21 cellular contexts compared by ENCODE assay signal in genomic region chr5:1490360-1490759, GRCh38. TPM values are rescaled to one million over a fixed set of nuclear protein-coding genes. Genes with fewer than 3 reads are reported as not detected.
DNase-seq lines count a peak whose midpoint lies in the region; ATAC-seq, FAIRE-seq and TF ChIP-seq lines count a peak whose summit lies in the region.
"Had no signal": no experiment of that assay in that cellular context is flagged by ENCODE, and none has a peak within 500 bp of the region (broad histone marks: within the 10 kb centered on the region; RNA-seq: fewer than 3 reads in every experiment).

No MANE protein-coding gene starts in this region.

- POLR2A ChIA-PET in OCI-LY7 (lab: Charles Lee): interaction anchor here (1.3 kb wide), 1 partner anchor 13 kb away, joined by 5 read pairs; no protein-coding TSS in a partner anchor

- H3K9me3 Mint-ChIP-seq in HFFc6 (no peaks in the 10 kb centered on the region), memory B cell (no peaks in the 10 kb centered on the region)
- H3K9me3 Mint-ChIP-seq: mesothelial cell of epicardium had no signal

- peaks cover 16% of the 10 kb centered on the region for H3K36me3 Mint-ChIP-seq in HFFc6 (ENCODE audit: low read depth)
- H3K36me3 Mint-ChIP-seq in memory B cell: peaks cover 23% of the 10 kb centered on the region

- H3K79me2 ChIP-seq in OCI-LY7 (ENCODE audit: insufficient read depth, low read depth, low read length): no peaks in the 10 kb centered on the region

- no peak overlapping the region for H2AFZ ChIP-seq in OCI-LY7 (ENCODE audit: low read length)

- DNase-seq in GM06990 (ENCODE audit: extremely low read depth, insufficient read length): peak; percentile 69
- DNase-seq in HFFc6: no peak
- DNase-seq in OCI-LY7 (ENCODE audit: low spot score): peak; percentile 20
- no peak for DNase-seq in memory B cell (ENCODE audit: low spot score in 2 of 2)
- DNase-seq in SK-N-DZ (ENCODE audit: low spot score): no peak
- DNase-seq in psoas muscle: no peak
- DNase-seq in RCC 7860 (ENCODE audit: low spot score): no peak
- DNase-seq: activated CD8-positive, alpha-beta memory T cell treated with anti-CD3 and anti-CD28 coated beads for 24 hours; activated effector memory CD4-positive, alpha-beta T cell treated with anti-CD3 and anti-CD28 coated beads, Interleukin-2, amount 50 U/mL, for 16 hours; amniotic stem cell; caudate nucleus; hippocampal formation; kidney glomerular epithelial cell; NCI-H187; NCI-H446 treated with DMSO at 0.1 percent for 48 hours; PC-3 had no signal

- H3K4me3 ChIP-seq in GM06990 (replicated peaks; ENCODE audit: low read depth, low read length) (peak overlapping the region; percentile 63), OCI-LY7 (ENCODE audit: low read depth, low read length, poor library complexity, severe bottlenecking) (no peak overlapping the region), psoas muscle (no peak overlapping the region)
- H3K4me3 ChIP-seq: right atrium auricular region had no signal

- H3K9me3 ChIP-seq in OCI-LY7 (ENCODE audit: low read length): no peaks in the 10 kb centered on the region
- H3K9me3 ChIP-seq in psoas muscle: no peaks in the 10 kb centered on the region
- H3K9me3 ChIP-seq: right atrium auricular region had no signal

- H3K36me3 ChIP-seq in GM06990 (ENCODE audit: control insufficient read depth, insufficient read depth, low read length) (peaks cover 36% of the 10 kb centered on the region), OCI-LY7 (ENCODE audit: insufficient read depth, low read length) (peaks cover 92% of the 10 kb centered on the region), psoas muscle (ENCODE audit: insufficient read depth in 1 of 2, low read depth in 1 of 2) (peaks cover 0 to 26% of the 10 kb centered on the region in 2 donors)

- H3K4me1 Mint-ChIP-seq in HFFc6 (ENCODE audit: low read depth) (peaks cover 22% of the 10 kb centered on the region), memory B cell (peaks cover 71% of the 10 kb centered on the region)
- H3K4me1 Mint-ChIP-seq: mesothelial cell of epicardium had no signal

- H3K4me1 ChIP-seq in OCI-LY7 (ENCODE audit: insufficient read depth, low read length, poor library complexity, severe bottlenecking) (peaks cover 45% of the 10 kb centered on the region), psoas muscle (no peaks in the 10 kb centered on the region)
- H3K4me1 ChIP-seq: right atrium auricular region had no signal

- H3K27me3 ChIP-seq in GM06990 (replicated peaks; ENCODE audit: control insufficient read depth, insufficient read depth, low read length) (no peaks in the 10 kb centered on the region), psoas muscle (ENCODE audit: insufficient read depth in 3 of 3, low read length in 2 of 3) (no peaks in the 10 kb centered on the region)
- H3K27me3 ChIP-seq: right atrium auricular region had no signal

- FAIRE-seq in RCC 7860 (lab: Jason Lieb, UNC): no peak
- FAIRE-seq: D721Med, G401.6 had no signal

- H4K20me1 ChIP-seq in OCI-LY7 (ENCODE audit: insufficient read depth, low read length): no peaks in the 10 kb centered on the region

- H3K4me3 Mint-ChIP-seq in HFFc6: no peak overlapping the region
- H3K4me3 Mint-ChIP-seq in memory B cell: peak overlapping the region; percentile 64
- H3K4me3 Mint-ChIP-seq: mesothelial cell of epicardium had no signal

- WGBS in psoas muscle, 3 donors: 87 to 91% (median 87%) methylated on average over 11 of the region's 11 CpGs

- TF ChIP-seq CTCF in GM06990 (IDR thresholded peaks at IDR 0.05; ENCODE audit: insufficient read depth, low read length, poor library complexity, severe bottlenecking): no peak
- no peak for TF ChIP-seq CTCF in HFFc6 (IDR thresholded peaks at IDR 0.05)
- TF ChIP-seq CTCF in OCI-LY7 (conservative IDR thresholded peaks at IDR 0.05; ENCODE audit: low read length): no peak
- no peak for TF ChIP-seq CTCF in psoas muscle (IDR thresholded peaks at IDR 0.05)

- intact Hi-C loops in OCI-LY7 (cut with micrococcal nuclease; ENCODE audit: unreplicated experiment) (no loop called here), psoas muscle (cut with DNase I) (no loop called here)

- ATAC-seq in memory B cell (ENCODE audit: low read depth) (peak; percentile 24), psoas muscle (no peak), HG02763 (IDR thresholded peaks at IDR 0.05; ENCODE audit: unreplicated experiment) (no peak)
- ATAC-seq: PC-3 had no signal

- H3K27ac Mint-ChIP-seq in HFFc6 (peak overlapping the region; percentile 61), memory B cell (peak overlapping the region; percentile 99)
- H3K27ac Mint-ChIP-seq: mesothelial cell of epicardium had no signal

- H3K27ac ChIP-seq in OCI-LY7 (ENCODE audit: low read depth, low read length, poor library complexity, severe bottlenecking): no peak overlapping the region
- no peak overlapping the region for H3K27ac ChIP-seq in psoas muscle
- H3K27ac ChIP-seq: right atrium auricular region had no signal

- CTCF ChIA-PET in OCI-LY7 (lab: Charles Lee; ENCODE audit: unreplicated experiment): interaction anchor here (0.8 kb wide), 1 partner anchor 14 kb away, joined by 3 read pairs; no protein-coding TSS in a partner anchor

- BruUV-seq in OCI-LY7 (replicated peaks; lab: Mats Ljungman, UMichigan): no TSS peak

- no peaks in the 10 kb centered on the region for H3K9me2 ChIP-seq in OCI-LY7 (ENCODE audit: insufficient read depth, low read length)

- H3K4me2 ChIP-seq in OCI-LY7 (ENCODE audit: low read length): no peak overlapping the region

- H3K27me3 Mint-ChIP-seq in HFFc6 (ENCODE audit: insufficient read depth) (peaks cover 1% of the 10 kb centered on the region; the same call in 1 of the 2 replicates), memory B cell (no peaks in the 10 kb centered on the region)

RNA-seq across cellular contexts. Expression of gene LPCAT1, which starts 33.4 kb away (rescaled TPM):
- total RNA-seq in HFFc6 (2021; fragmentation: NEBNext Ultra II Directional; extraction: Animal tissue kit (Norgen Biotek cat#: 25700)): 10 to 100 TPM; 37.5 to 53.5 (median 44.1) TPM
- 47.7 and 69.1 TPM in 2 replicates for total RNA-seq in OCI-LY7 (2014; rRNA removed; shearing (Covaris generic))
- total RNA-seq in OCI-LY7 (2022) (57.3 and 63.6 TPM in 2 replicates), psoas muscle (1 to 10 TPM; 4.7 to 6.2 (median 6.1) TPM)
- 73.8 and 87.2 TPM in 2 replicates for polyA plus RNA-seq in SK-N-DZ (2014; cell fraction: cytosol; rRNA removed)
- polyA plus RNA-seq in SK-N-DZ (2014; cell fraction: nucleus; rRNA removed): 46.6 and 62.7 TPM in 2 replicates
- polyA plus RNA-seq in psoas muscle: 1 to 10 TPM; 2.4 to 4.2 (median 3.4) TPM

RNA-seq across cellular contexts. Expression of gene SLC6A3, which starts 45.1 kb away (rescaled TPM):
- total RNA-seq in HFFc6 (2021; fragmentation: NEBNext Ultra II Directional; extraction: Animal tissue kit (Norgen Biotek cat#: 25700)): not detected
- 0.05 TPM in 1 of 2 replicates, not detected in the other for total RNA-seq in OCI-LY7 (2014; rRNA removed; shearing (Covaris generic))
- total RNA-seq in OCI-LY7 (2022) (not detected in 2 replicates), psoas muscle (not detected)
- 0.02 and 0.10 TPM in 2 replicates for polyA plus RNA-seq in SK-N-DZ (2014; cell fraction: cytosol; rRNA removed)
- 0.32 TPM in 1 of 2 replicates, not detected in the other for polyA plus RNA-seq in SK-N-DZ (2014; cell fraction: nucleus; rRNA removed)
- under 1 TPM in 2 of 3 donors, not detected in 1; under 0.01 to 0.01 TPM for polyA plus RNA-seq in psoas muscle
- total RNA-seq: PC-3 had no signal

Comparison
In these comparisons a context has a peak if more than half of its experiments do, and no peak if none do; other contexts are left out.
1. DNase-seq: peak in GM06990 (single experiment) and OCI-LY7 (single experiment); none in HFFc6 (single experiment), memory B cell (0 of 2), SK-N-DZ (single experiment), psoas muscle (0 of 2) and RCC 7860 (single experiment).
2. RNA of gene LPCAT1, which starts 33.4 kb away (total RNA-seq): 47.7 to 69.1 TPM in OCI-LY7 and 37.5 to 53.5 TPM in HFFc6; 4.7 to 6.2 TPM in psoas muscle; every median in the first group is over 4 times any median in the second.